Comparison of ENCODE assay signal across 10 cellular contexts in the genomic region with DNA sequence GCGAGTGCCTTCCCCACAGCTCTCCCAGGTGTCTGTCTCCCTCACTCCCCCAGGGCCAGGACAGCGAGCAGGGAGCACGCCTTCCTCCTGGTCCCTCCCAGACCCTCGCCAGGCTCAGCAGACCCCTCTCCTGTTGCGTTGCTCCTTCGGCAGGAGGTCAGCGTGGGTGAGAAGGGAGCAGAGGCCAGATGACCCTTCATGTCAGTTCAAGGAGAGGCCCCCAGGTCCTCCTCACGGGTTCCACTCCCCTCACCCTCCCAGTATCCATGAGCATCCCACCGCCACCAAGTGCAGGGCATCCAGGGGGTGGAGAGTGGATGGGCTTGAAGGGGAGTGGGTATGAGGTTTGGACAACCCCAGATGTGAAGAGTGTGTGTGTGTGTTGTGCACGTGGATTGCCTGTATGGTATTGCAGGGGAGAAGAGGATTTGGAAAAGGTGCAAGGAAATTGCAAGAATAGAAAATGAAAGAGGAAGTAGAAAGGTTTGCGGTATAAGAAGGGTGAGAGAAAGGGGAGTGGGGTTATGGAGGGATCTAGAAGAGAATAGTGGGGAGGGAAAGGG. TPM values are rescaled to one million over a fixed set of nuclear protein-coding genes. Genes with fewer than 3 reads are reported as not detected.
DNase-seq lines count a peak whose midpoint lies in the region; ATAC-seq and TF ChIP-seq lines count a peak whose summit lies in the region.
"Had no signal": no experiment of that assay in that cellular context is flagged by ENCODE, and none has a peak within 500 bp of the region (broad histone marks: within the 10 kb centered on the region; RNA-seq: fewer than 3 reads in every experiment).

No MANE protein-coding gene starts in this region.

- peak overlapping the region; percentile 82 to 99 (median 93) for H3K4me2 ChIP-seq in BLaER1 treated with 17β-estradiol and CSF1 and Interleukin-3, amounts not matched to agents 10 nM and 100 nM

- H3K9me3 Mint-ChIP-seq in naive thymus-derived CD4-positive, alpha-beta T cell = peaks cover 0 to 1% (median 0%) of the 10 kb centered on the region in 11 donors

- no peaks in the 10 kb centered on the region for H3K27me3 Mint-ChIP-seq in naive thymus-derived CD4-positive, alpha-beta T cell

- H3K4me3 Mint-ChIP-seq in naive thymus-derived CD4-positive, alpha-beta T cell = peak overlapping the region; percentile 56 to 88 (median 76)

- CTCF ChIA-PET in naive thymus-derived CD4-positive, alpha-beta T cell (lab: Charles Lee) = no interaction called here

- peaks cover 40 to 87% (median 74%) of the 10 kb centered on the region in 10 experiments for H3K4me1 ChIP-seq in BLaER1 treated with 17β-estradiol and CSF1 and Interleukin-3, amounts not matched to agents 10 nM and 100 nM
- peaks cover 54% of the 10 kb centered on the region for H3K4me1 ChIP-seq in adipocyte (ENCODE audit: control insufficient read depth, insufficient read depth, low read length)
- peaks cover 7 to 11% of the 10 kb centered on the region in 2 donors for H3K4me1 ChIP-seq in naive thymus-derived CD4-positive, alpha-beta T cell (ENCODE audit: control insufficient read depth in 2 of 2, insufficient read depth in 2 of 2, low read length in 2 of 2)

- DNase-seq in adipocyte (ENCODE audit: low read depth) = peak; percentile 52
- DNase-seq in naive thymus-derived CD4-positive, alpha-beta T cell = no peak
- DNase-seq in stimulated activated CD4-positive, alpha-beta T cell treated with anti-CD3 and anti-CD28 coated beads, Interleukin-15, amount 100 ng/mL, for 24 hours = no peak
- DNase-seq in NCI-H748 treated with DMSO at 0.1 percent for 48 hours (lab: John Stamatoyannopoulos, UW) = no peak
- no peak for DNase-seq in NCI-H2107 (lab: John Stamatoyannopoulos, UW)
- DNase-seq: kidney glomerular epithelial cell had no signal

- no peaks in the 10 kb centered on the region for H3K9me3 ChIP-seq in BLaER1 treated with 17β-estradiol and CSF1 and Interleukin-3, amounts not matched to agents 10 nM and 100 nM (replicated peaks in 1 of 11)
- H3K9me3 ChIP-seq in adipocyte (ENCODE audit: control insufficient read depth, low read length) = no peaks in the 10 kb centered on the region
- H3K9me3 ChIP-seq in naive thymus-derived CD4-positive, alpha-beta T cell (ENCODE audit: control insufficient read depth in 2 of 3, low read length in 3 of 3) = no peaks in the 10 kb centered on the region

- no peaks in the 10 kb centered on the region for H3K36me3 ChIP-seq in BLaER1 treated with 17β-estradiol and CSF1 and Interleukin-3, amounts not matched to agents 10 nM and 100 nM
- H3K36me3 ChIP-seq in adipocyte (ENCODE audit: control insufficient read depth, insufficient read depth, low read length, severe bottlenecking) = peaks cover 43% of the 10 kb centered on the region
- no peaks in the 10 kb centered on the region for H3K36me3 ChIP-seq in naive thymus-derived CD4-positive, alpha-beta T cell (ENCODE audit: control insufficient read depth in 2 of 3, insufficient read depth in 3 of 3, low read length in 3 of 3)

- TF ChIP-seq RAD21 in Ishikawa (IDR thresholded peaks at IDR 0.05; ENCODE audit: low read depth) = no peak

- peak; percentile 54 for ATAC-seq in naive thymus-derived CD4-positive, alpha-beta T cell
- no peak for ATAC-seq in HG03108 (IDR thresholded peaks at IDR 0.05; ENCODE audit: unreplicated experiment)

- H4K20me1 ChIP-seq in BLaER1 treated with 17β-estradiol and CSF1 and Interleukin-3, amounts not matched to agents 10 nM and 100 nM = no peaks in the 10 kb centered on the region; a peak in 1 of 22 replicates

- POLR2A ChIA-PET in naive thymus-derived CD4-positive, alpha-beta T cell (lab: Charles Lee) = no interaction called here

- peak overlapping the region in 9 of 11 experiments; percentile 53 to 89 (median 86); a peak in 18 of 22 replicates for H3K27ac ChIP-seq in BLaER1 treated with 17β-estradiol and CSF1 and Interleukin-3, amounts not matched to agents 10 nM and 100 nM
- no peak overlapping the region for H3K27ac ChIP-seq in naive thymus-derived CD4-positive, alpha-beta T cell (ENCODE audit: low read depth, low read length)
- H3K27ac ChIP-seq: cardiac muscle cell had no signal

- H3K27me3 ChIP-seq in BLaER1 treated with 17β-estradiol and CSF1 and Interleukin-3, amounts not matched to agents 10 nM and 100 nM = peaks cover 0 to 9% (median 0%) of the 10 kb centered on the region in 11 experiments; a peak in 3 of 22 replicates
- H3K27me3 ChIP-seq in adipocyte (replicated peaks; ENCODE audit: control insufficient read depth, insufficient read depth, low read length) = no peaks in the 10 kb centered on the region
- H3K27me3 ChIP-seq in naive thymus-derived CD4-positive, alpha-beta T cell (ENCODE audit: control insufficient read depth in 2 of 2, insufficient read depth in 2 of 2, low read length in 2 of 2) = no peaks in the 10 kb centered on the region
- H3K27me3 ChIP-seq: cardiac muscle cell had no signal

- H3K4me3 ChIP-seq in BLaER1 treated with 17β-estradiol and CSF1 and Interleukin-3, amounts not matched to agents 10 nM and 100 nM = peak overlapping the region in 6 of 10 experiments; percentile 21 to 43 (median 28); a peak in 7 of 20 replicates
- no peak overlapping the region for H3K4me3 ChIP-seq in adipocyte (ENCODE audit: low read length)
- H3K4me3 ChIP-seq in naive thymus-derived CD4-positive, alpha-beta T cell (ENCODE audit: low read length) = peak overlapping the region; percentile 42
- H3K4me3 ChIP-seq: cardiac muscle cell had no signal

- H3K27ac Mint-ChIP-seq in naive thymus-derived CD4-positive, alpha-beta T cell = peak overlapping the region; percentile 74 to 92 (median 80)

- H3K9ac ChIP-seq in BLaER1 treated with 17β-estradiol and CSF1 and Interleukin-3, amounts not matched to agents 10 nM and 100 nM = peak overlapping the region in 9 of 11 experiments; percentile 40 to 81 (median 74); a peak in 17 of 22 replicates
- peak overlapping the region; percentile 64 for H3K9ac ChIP-seq in adipocyte (ENCODE audit: low read length)

- intact Hi-C loops in naive thymus-derived CD4-positive, alpha-beta T cell (cut with micrococcal nuclease) = no loop called here

- no peak for TF ChIP-seq EP300 in Ishikawa (IDR thresholded peaks at IDR 0.05; ENCODE audit: borderline replicate concordance)

- H3K36me3 Mint-ChIP-seq in naive thymus-derived CD4-positive, alpha-beta T cell = no peaks in the 10 kb centered on the region

- peaks cover 11 to 27% (median 19%) of the 10 kb centered on the region in 7 donors for H3K4me1 Mint-ChIP-seq in naive thymus-derived CD4-positive, alpha-beta T cell

TF ChIP-seq in Ishikawa, 13 proteins besides CTCF, POLR2A, EP300 and RAD21:
- TF ChIP-seq ZBTB7A (IDR thresholded peaks at IDR 0.05; ENCODE audit: low read depth) = 0 out of 2 replicates have a peak, but pooled peaks have one; percentile 33
- no peak for TF ChIP-seq FOXM1 (IDR thresholded peaks at IDR 0.05; ENCODE audit: borderline replicate concordance, low read depth)
- TF ChIP-seq TCF12 (IDR thresholded peaks at IDR 0.05; ENCODE audit: low read depth) = no peak
- no peak for TF ChIP-seq NFIC (IDR thresholded peaks at IDR 0.05)
- TF ChIP-seq, protein P1, sequence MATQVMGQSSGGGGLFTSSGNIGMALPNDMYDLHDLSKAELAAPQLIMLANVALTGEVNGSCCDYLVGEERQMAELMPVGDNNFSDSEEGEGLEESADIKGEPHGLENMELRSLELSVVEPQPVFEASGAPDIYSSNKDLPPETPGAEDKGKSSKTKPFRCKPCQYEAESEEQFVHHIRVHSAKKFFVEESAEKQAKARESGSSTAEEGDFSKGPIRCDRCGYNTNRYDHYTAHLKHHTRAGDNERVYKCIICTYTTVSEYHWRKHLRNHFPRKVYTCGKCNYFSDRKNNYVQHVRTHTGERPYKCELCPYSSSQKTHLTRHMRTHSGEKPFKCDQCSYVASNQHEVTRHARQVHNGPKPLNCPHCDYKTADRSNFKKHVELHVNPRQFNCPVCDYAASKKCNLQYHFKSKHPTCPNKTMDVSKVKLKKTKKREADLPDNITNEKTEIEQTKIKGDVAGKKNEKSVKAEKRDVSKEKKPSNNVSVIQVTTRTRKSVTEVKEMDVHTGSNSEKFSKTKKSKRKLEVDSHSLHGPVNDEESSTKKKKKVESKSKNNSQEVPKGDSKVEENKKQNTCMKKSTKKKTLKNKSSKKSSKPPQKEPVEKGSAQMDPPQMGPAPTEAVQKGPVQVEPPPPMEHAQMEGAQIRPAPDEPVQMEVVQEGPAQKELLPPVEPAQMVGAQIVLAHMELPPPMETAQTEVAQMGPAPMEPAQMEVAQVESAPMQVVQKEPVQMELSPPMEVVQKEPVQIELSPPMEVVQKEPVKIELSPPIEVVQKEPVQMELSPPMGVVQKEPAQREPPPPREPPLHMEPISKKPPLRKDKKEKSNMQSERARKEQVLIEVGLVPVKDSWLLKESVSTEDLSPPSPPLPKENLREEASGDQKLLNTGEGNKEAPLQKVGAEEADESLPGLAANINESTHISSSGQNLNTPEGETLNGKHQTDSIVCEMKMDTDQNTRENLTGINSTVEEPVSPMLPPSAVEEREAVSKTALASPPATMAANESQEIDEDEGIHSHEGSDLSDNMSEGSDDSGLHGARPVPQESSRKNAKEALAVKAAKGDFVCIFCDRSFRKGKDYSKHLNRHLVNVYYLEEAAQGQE (IDR thresholded peaks at IDR 0.05; ENCODE audit: low read depth) = no peak
- TF ChIP-seq, protein P2, sequence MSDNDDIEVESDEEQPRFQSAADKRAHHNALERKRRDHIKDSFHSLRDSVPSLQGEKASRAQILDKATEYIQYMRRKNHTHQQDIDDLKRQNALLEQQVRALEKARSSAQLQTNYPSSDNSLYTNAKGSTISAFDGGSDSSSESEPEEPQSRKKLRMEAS (IDR thresholded peaks at IDR 0.05) = no peak
- no peak for TF ChIP-seq YY1 (IDR thresholded peaks at IDR 0.05; ENCODE audit: low read depth)

RNA-seq across cellular contexts. Expression of a gene that starts 17.7 kb away (rescaled TPM):
- total RNA-seq in naive thymus-derived CD4-positive, alpha-beta T cell = under 1 TPM in 1 of 5 experiments, not detected in 4; 0.69 TPM
- polyA plus RNA-seq in naive thymus-derived CD4-positive, alpha-beta T cell = not detected

RNA-seq across cellular contexts. Expression of a gene that starts 17.9 kb away (rescaled TPM):
- 10 to 100 TPM in 1 of 5 experiments, 1 to 10 TPM in 3, under 1 TPM in 1; 0.36 to 12.6 (median 1.2) TPM for total RNA-seq in naive thymus-derived CD4-positive, alpha-beta T cell
- polyA plus RNA-seq in naive thymus-derived CD4-positive, alpha-beta T cell = not detected

RNA-seq across cellular contexts. Expression of a gene that starts 33.0 kb away (rescaled TPM):
- total RNA-seq in naive thymus-derived CD4-positive, alpha-beta T cell = 100 to 1,000 TPM in 2 of 5 experiments, 10 to 100 TPM in 3; 63.1 to 142 (median 69.1) TPM
- under 1 TPM; 0.63 to 0.72 TPM for polyA plus RNA-seq in naive thymus-derived CD4-positive, alpha-beta T cell

RNA-seq across cellular contexts. Expression of a gene that starts 53.6 kb away (rescaled TPM):
- under 1 TPM in 2 of 5 experiments, not detected in 3; 0.70 to 0.78 TPM for total RNA-seq in naive thymus-derived CD4-positive, alpha-beta T cell
- polyA plus RNA-seq in naive thymus-derived CD4-positive, alpha-beta T cell = not detected
